In genomic region chr2:63544017-63544627, GRCh38 we compare ENCODE assay signal across 8 cellular contexts. TPM values are rescaled to one million over a fixed set of nuclear protein-coding genes. Genes with fewer than 3 reads are reported as not detected.
DNase-seq lines count a peak whose midpoint lies in the region; ATAC-seq and TF ChIP-seq lines count a peak whose summit lies in the region.

No MANE protein-coding gene starts in this region.

- H3K36me3 Mint-ChIP-seq in endothelial cell (ENCODE audit: low read depth, unreplicated experiment): no peaks in the 10 kb centered on the region

- intact Hi-C loops in right cardiac atrium (cut with DNase I): no loop called here
- intact Hi-C loops in upper lobe of right lung (cut with DNase I): no loop called here

- no peak overlapping the region for H3K4me3 Mint-ChIP-seq in endothelial cell (ENCODE audit: unreplicated experiment)

- H3K27ac ChIP-seq in cardiac muscle cell (no peak overlapping the region), right cardiac atrium (ENCODE audit: low read length) (no peak overlapping the region), upper lobe of right lung (no peak overlapping the region)

- no peaks in the 10 kb centered on the region for H3K4me1 Mint-ChIP-seq in endothelial cell (ENCODE audit: unreplicated experiment)

- H3K4me1 ChIP-seq in cardiac muscle cell (ENCODE audit: low read depth) (no peaks in the 10 kb centered on the region), right cardiac atrium (ENCODE audit: control insufficient read depth, insufficient read depth, low read length) (no peaks in the 10 kb centered on the region), upper lobe of right lung (no peaks in the 10 kb centered on the region)

- ATAC-seq in right cardiac atrium (no peak), upper lobe of right lung (no peak)

- H3K27ac Mint-ChIP-seq in endothelial cell (ENCODE audit: unreplicated experiment): no peak overlapping the region

- H3K4me3 ChIP-seq in cardiac muscle cell (no peak overlapping the region), right cardiac atrium (ENCODE audit: low read length) (no peak overlapping the region), upper lobe of right lung (no peak overlapping the region)

- no peaks in the 10 kb centered on the region for H3K27me3 Mint-ChIP-seq in endothelial cell (ENCODE audit: unreplicated experiment)

- H3K9me3 ChIP-seq in cardiac muscle cell (ENCODE audit: low read depth): no peaks in the 10 kb centered on the region
- no peaks in the 10 kb centered on the region for H3K9me3 ChIP-seq in right cardiac atrium (ENCODE audit: control insufficient read depth, low read length)
- H3K9me3 ChIP-seq in upper lobe of right lung: no peaks in the 10 kb centered on the region

- H3K36me3 ChIP-seq in cardiac muscle cell (no peaks in the 10 kb centered on the region), upper lobe of right lung (no peaks in the 10 kb centered on the region)

- no peaks in the 10 kb centered on the region for H3K9me3 Mint-ChIP-seq in endothelial cell (ENCODE audit: unreplicated experiment)

- DNase-seq in cardiac muscle cell (ENCODE audit: low read depth in 1 of 2, low spot score in 1 of 2) (peak; percentile 20 to 45), right cardiac atrium (no peak), NCI-H526 treated with DMSO at 0.1 percent for 48 hours (lab: John Stamatoyannopoulos, UW) (peak; percentile 40), endothelial cell (ENCODE audit: low spot score) (no peak), upper lobe of right lung (no peak), NCI-H345 (lab: John Stamatoyannopoulos, UW) (no peak)
- no peak for DNase-seq in stimulated activated CD8-positive, alpha-beta memory T cell treated with anti-CD3 and anti-CD28 coated beads, Interleukin-4, amount 100 ng/mL, for 48 hours
- no peak for DNase-seq in activated CD8-positive, alpha-beta memory T cell treated with anti-CD3 and anti-CD28 coated beads for 24 hours

- TF ChIP-seq CTCF in cardiac muscle cell (IDR thresholded peaks at IDR 0.05; ENCODE audit: low read depth, low read length): peak; percentile 57
- TF ChIP-seq CTCF in endothelial cell (IDR thresholded peaks at IDR 0.05; ENCODE audit: unreplicated experiment): peak; percentile 62
- TF ChIP-seq CTCF in upper lobe of right lung (IDR thresholded peaks at IDR 0.05): peak; percentile 38

- H3K27me3 ChIP-seq in cardiac muscle cell (no peaks in the 10 kb centered on the region), right cardiac atrium (ENCODE audit: control insufficient read depth, insufficient read depth) (no peaks in the 10 kb centered on the region), upper lobe of right lung (no peaks in the 10 kb centered on the region)

- WGBS in right cardiac atrium: 95% methylated on average over 1 of the region's 1 CpG

RNA-seq across cellular contexts. Expression of gene WDPCP, which starts 44.2 kb away (rescaled TPM):
- total RNA-seq in cardiac muscle cell (9.2 and 11.8 TPM in 2 replicates), right cardiac atrium (10 to 100 TPM; 11.9 to 17.3 (median 15.3) TPM), endothelial cell (ENCODE audit: unreplicated experiment) (5.7 TPM), upper lobe of right lung (8.6 TPM)
- polyA plus RNA-seq in cardiac muscle cell (4.6 and 6.7 TPM in 2 replicates), right cardiac atrium (3.8 TPM)

RNA-seq across cellular contexts. Expression of gene MDH1, which starts 44.6 kb away (rescaled TPM):
- total RNA-seq in cardiac muscle cell: 668 and 903 TPM in 2 replicates
- 1,163 and 1,373 TPM in 2 replicates for polyA plus RNA-seq in cardiac muscle cell
- 1,000 to 10,000 TPM in 3 of 4 donors, 100 to 1,000 TPM in 1; 965 to 1,163 (median 1,063) TPM for total RNA-seq in right cardiac atrium
- 1,828 TPM for polyA plus RNA-seq in right cardiac atrium
- 80.5 TPM for total RNA-seq in endothelial cell (ENCODE audit: unreplicated experiment)
- total RNA-seq in upper lobe of right lung: 103 TPM

Comparison
In these comparisons a context has a peak if more than half of its experiments do, and no peak if none do; other contexts are left out.
1. DNase-seq: peak in cardiac muscle cell (2 of 2) and NCI-H526 treated with DMSO at 0.1 percent for 48 hours (single experiment); none in right cardiac atrium (0 of 3), endothelial cell (single experiment), upper lobe of right lung (single experiment), stimulated activated CD8-positive, alpha-beta memory T cell treated with anti-CD3 and anti-CD28 coated beads, Interleukin-4, amount 100 ng/mL, for 48 hours (single experiment), activated CD8-positive, alpha-beta memory T cell treated with anti-CD3 and anti-CD28 coated beads for 24 hours (single experiment) and NCI-H345 (single experiment).
2. Peak in every context shown above with its lines, with median percentiles within 50 percentile points of each other: CTCF ChIP-seq.